Comparison of ENCODE assay signal across 12 cellular contexts in the genomic region with DNA sequence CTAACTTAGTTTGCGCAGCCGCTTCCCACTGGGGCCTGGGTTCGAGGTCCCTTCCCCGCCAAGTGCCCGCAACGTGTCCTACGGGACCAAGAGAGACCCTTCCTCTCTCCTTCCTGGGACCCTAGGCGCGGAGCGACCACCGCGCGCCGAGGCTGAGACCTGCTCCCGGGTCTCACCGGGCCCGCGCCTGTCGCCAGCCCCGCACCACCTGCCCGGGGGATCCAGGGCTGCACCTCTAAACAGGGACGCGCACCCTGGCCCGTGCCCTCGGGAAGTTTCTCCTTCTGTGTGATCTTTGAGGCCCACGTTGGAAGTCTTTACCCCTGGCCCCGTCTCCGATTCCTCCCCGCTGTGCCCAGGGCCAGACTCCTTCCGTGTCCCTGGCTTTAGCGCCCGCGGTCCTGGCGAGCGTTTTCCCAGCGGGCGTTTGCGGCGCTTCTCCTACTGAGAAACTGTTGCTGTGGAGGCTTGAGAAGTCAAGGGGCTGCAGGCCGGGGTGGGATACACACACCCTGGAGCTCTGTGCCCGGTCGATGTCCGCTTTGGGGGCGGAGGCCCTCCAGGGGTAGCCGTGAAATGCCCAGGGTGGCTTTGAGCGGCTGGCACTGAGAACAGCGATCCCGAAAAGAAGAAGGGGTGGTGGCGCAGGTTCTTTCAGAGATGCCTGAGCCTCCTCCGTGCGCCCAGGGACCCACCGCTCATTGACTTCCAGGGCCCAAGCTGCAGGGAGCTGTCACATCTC. TPM values are rescaled to one million over a fixed set of nuclear protein-coding genes. Genes with fewer than 3 reads are reported as not detected.
A peak's percentile ranks its signal among the peaks of the same experiment; 100 is the strongest.
DNase-seq lines count a peak whose midpoint lies in the region; ATAC-seq and TF ChIP-seq lines count a peak whose summit lies in the region.
"Had no signal": no experiment of that assay in that cellular context is flagged by ENCODE, and none has a peak within 500 bp of the region (broad histone marks: within the 10 kb centered on the region; RNA-seq: fewer than 3 reads in every experiment).

No MANE protein-coding gene starts in this region.

- peak overlapping the region; percentile 38 for H3K14ac ChIP-seq in neuronal stem cell (ENCODE audit: low read length)

- peaks cover 59% of the 10 kb centered on the region for H3K27me3 Mint-ChIP-seq in stimulated activated naive CD8-positive, alpha-beta T cell treated with anti-CD3 and anti-CD28 coated beads, Interleukin-15, amount 100 ng/mL, for 72 hours

- H3K4ac ChIP-seq in neuronal stem cell (ENCODE audit: low read length), result no peak overlapping the region

- no peaks in the 10 kb centered on the region for H3K79me2 ChIP-seq in fibroblast of lung (ENCODE audit: control insufficient read depth, insufficient read depth, low read length)

- H2BK120ac ChIP-seq in neuronal stem cell (ENCODE audit: low read depth, low read length), result peak overlapping the region; percentile 51

- H3K27me3 ChIP-seq in fibroblast of lung (ENCODE audit: control insufficient read depth, insufficient read depth, low read length) (peaks cover 4% of the 10 kb centered on the region), neuronal stem cell (ENCODE audit: control insufficient read depth in 3 of 3, insufficient read depth in 3 of 3, low read depth in 1 of 3, low read length in 3 of 3) (peaks cover 2 to 62% (median 10%) of the 10 kb centered on the region in 3 experiments)
- H3K27me3 ChIP-seq: BLaER1 had no signal

- ATAC-seq in stimulated activated naive CD8-positive, alpha-beta T cell treated with anti-CD3 and anti-CD28 coated beads, Interleukin-15, amount 100 ng/mL, for 72 hours, result no peak
- no peak for ATAC-seq in stimulated activated naive CD8-positive, alpha-beta T cell treated with anti-CD3 and anti-CD28 coated beads, Interleukin-15, Interleukin-2, amounts not matched to agents 100 U/mL and 50 U/mL, for 24 hours
- ATAC-seq in HG02763 (IDR thresholded peaks at IDR 0.05; ENCODE audit: unreplicated experiment), result no peak

- H2AK5ac ChIP-seq in neuronal stem cell (ENCODE audit: low read depth, low read length), result peak overlapping the region; percentile 48

- H2AFZ ChIP-seq in fibroblast of lung (ENCODE audit: low read length), result no peak overlapping the region
- H2AFZ ChIP-seq in neuronal stem cell (ENCODE audit: low read length), result peak overlapping the region; percentile 75

- H3K9me3 Mint-ChIP-seq in stimulated activated naive CD8-positive, alpha-beta T cell treated with anti-CD3 and anti-CD28 coated beads, Interleukin-15, amount 100 ng/mL, for 72 hours, result no peaks in the 10 kb centered on the region
- H3K9me3 Mint-ChIP-seq: activated naive CD4-positive, alpha-beta T cell treated with anti-CD3 and anti-CD28 coated beads, Interleukin-2, amount 50 U/mL, for 24 hours; T-helper 1 cell treated with Interleukin-12 subunit alpha and Interleukin-12 subunit beta and Interleukin-4 antibody, amounts not matched to agents 30 μg/mL and 1 μg/mL, for 36 hours had no signal

- peak overlapping the region; percentile 70 for H3K23ac ChIP-seq in neuronal stem cell (ENCODE audit: low read depth, low read length, poor library complexity)

- peak overlapping the region; percentile 96 for H3K18ac ChIP-seq in neuronal stem cell (ENCODE audit: low read length)

- H3K27ac Mint-ChIP-seq in stimulated activated naive CD8-positive, alpha-beta T cell treated with anti-CD3 and anti-CD28 coated beads, Interleukin-15, amount 100 ng/mL, for 72 hours, result no peak overlapping the region
- H3K27ac Mint-ChIP-seq: activated naive CD4-positive, alpha-beta T cell treated with anti-CD3 and anti-CD28 coated beads, Interleukin-2, amount 50 U/mL, for 24 hours; T-helper 1 cell treated with Interleukin-12 subunit alpha and Interleukin-12 subunit beta and Interleukin-4 antibody, amounts not matched to agents 30 μg/mL and 1 μg/mL, for 36 hours had no signal

- H3K9ac ChIP-seq in fibroblast of lung (ENCODE audit: insufficient read depth, low read length), result no peak overlapping the region
- peak overlapping the region; percentile 82 for H3K9ac ChIP-seq in neuronal stem cell (ENCODE audit: low read depth, low read length, poor library complexity)
- H3K9ac ChIP-seq: BLaER1 had no signal

- H3K36me3 ChIP-seq in fibroblast of lung (ENCODE audit: control insufficient read depth, insufficient read depth, low read length), result no peaks in the 10 kb centered on the region
- H3K36me3 ChIP-seq in neuronal stem cell (replicated peaks in 1 of 2; ENCODE audit: control insufficient read depth in 2 of 2, insufficient read depth in 2 of 2, low read length in 2 of 2), result no peaks in the 10 kb centered on the region
- H3K36me3 ChIP-seq: BLaER1 had no signal

- H3K4me3 ChIP-seq in fibroblast of lung (replicated peaks in 1 of 4; ENCODE audit: control extremely low read depth in 1 of 4, insufficient read depth in 1 of 4, low read depth in 3 of 4, low read length in 4 of 4) (peak overlapping the region in 1 of 4 experiments; percentile 51), neuronal stem cell (ENCODE audit: low read length in 2 of 2) (peak overlapping the region; percentile 23 to 86)
- H3K4me3 ChIP-seq: BLaER1 had no signal

- H3K27ac ChIP-seq in fibroblast of lung (ENCODE audit: insufficient read depth, low read length) (no peak overlapping the region), neuronal stem cell (replicated peaks; ENCODE audit: low read length) (no peak overlapping the region)
- H3K27ac ChIP-seq: BLaER1 had no signal

- in situ Hi-C loops in G401 (cut with HindIII; ENCODE audit: low sequenced_read_pairs), result no loop called here

- no CpG with 5 or more reads among the region's 52 CpGs for WGBS in neuronal stem cell (ENCODE audit: extremely low coverage in 2 of 2, insufficient read length in 2 of 2, insufficient replicate concordance in 1 of 2), 2 donors

- no peaks in the 10 kb centered on the region for H4K20me1 ChIP-seq in fibroblast of lung (ENCODE audit: control insufficient read depth, extremely low read depth, insufficient read depth, low read length)
- H4K20me1 ChIP-seq: BLaER1 had no signal

- peak overlapping the region; percentile 25 for H2BK15ac ChIP-seq in neuronal stem cell (ENCODE audit: low read length)

- H3K79me1 ChIP-seq in neuronal stem cell (ENCODE audit: low read depth, low read length), result no peaks in the 10 kb centered on the region

- H4K8ac ChIP-seq in neuronal stem cell (ENCODE audit: low read depth, low read length), result no peak overlapping the region

- no peak for DNase-seq in stimulated activated naive CD8-positive, alpha-beta T cell treated with anti-CD3 and anti-CD28 coated beads, Interleukin-15, amount 100 ng/mL, for 72 hours
- DNase-seq in stimulated activated naive CD8-positive, alpha-beta T cell treated with anti-CD3 and anti-CD28 coated beads, Interleukin-15, Interleukin-2, amounts not matched to agents 100 U/mL and 50 U/mL, for 24 hours, result no peak
- peak in 1 of 2 donors; percentile 18 for DNase-seq in fibroblast of lung (ENCODE audit: low read depth in 2 of 2)
- no peak for DNase-seq in neuronal stem cell (ENCODE audit: low spot score)
- no peak for DNase-seq in G401 (ENCODE audit: low spot score)
- DNase-seq in NCI-H774 (lab: John Stamatoyannopoulos, UW), result no peak
- DNase-seq in HPDE6-E6E7 (ENCODE audit: extremely low spot score), result no peak
- DNase-seq: NCI-H1417 treated with DMSO at 0.1 percent for 48 hours had no signal

- H3K4me1 ChIP-seq in fibroblast of lung (ENCODE audit: control insufficient read depth, extremely low read depth, insufficient read depth, low read length) (no peaks in the 10 kb centered on the region), neuronal stem cell (ENCODE audit: control insufficient read depth in 2 of 2, insufficient read depth in 1 of 2, low read depth in 1 of 2, low read length in 2 of 2) (peaks cover 5 to 7% of the 10 kb centered on the region in 2 donors)
- H3K4me1 ChIP-seq: BLaER1 had no signal

- H3K4me2 ChIP-seq in fibroblast of lung (ENCODE audit: extremely low read depth, insufficient read depth, low read length), result peak overlapping the region; percentile 1
- H3K4me2 ChIP-seq in neuronal stem cell (ENCODE audit: insufficient read depth, low read length, poor library complexity, severe bottlenecking), result peak overlapping the region; percentile 96
- H3K4me2 ChIP-seq: BLaER1 had no signal

- no peak for TF ChIP-seq CTCF in fibroblast of lung (conservative IDR thresholded peaks at IDR 0.05 in 1 of 2, IDR thresholded peaks at IDR 0.05 in 1 of 2; ENCODE audit: low read depth in 1 of 2, low read length in 2 of 2)

- H3K4me1 Mint-ChIP-seq in stimulated activated naive CD8-positive, alpha-beta T cell treated with anti-CD3 and anti-CD28 coated beads, Interleukin-15, amount 100 ng/mL, for 72 hours, result peaks cover 4% of the 10 kb centered on the region
- H3K4me1 Mint-ChIP-seq: activated naive CD4-positive, alpha-beta T cell treated with anti-CD3 and anti-CD28 coated beads, Interleukin-2, amount 50 U/mL, for 24 hours had no signal

- H2BK12ac ChIP-seq in neuronal stem cell (ENCODE audit: low read length), result no peak overlapping the region

- H4K91ac ChIP-seq in neuronal stem cell (ENCODE audit: low read depth, low read length, poor library complexity), result no peak overlapping the region

- H3K4me3 Mint-ChIP-seq in stimulated activated naive CD8-positive, alpha-beta T cell treated with anti-CD3 and anti-CD28 coated beads, Interleukin-15, amount 100 ng/mL, for 72 hours, result peak overlapping the region; percentile 42 to 59
- H3K4me3 Mint-ChIP-seq: activated naive CD4-positive, alpha-beta T cell treated with anti-CD3 and anti-CD28 coated beads, Interleukin-2, amount 50 U/mL, for 24 hours; T-helper 1 cell treated with Interleukin-12 subunit alpha and Interleukin-12 subunit beta and Interleukin-4 antibody, amounts not matched to agents 30 μg/mL and 1 μg/mL, for 36 hours had no signal

- no peak overlapping the region for H2BK5ac ChIP-seq in neuronal stem cell (ENCODE audit: low read length)

- H3K9me3 ChIP-seq in fibroblast of lung (ENCODE audit: control insufficient read depth, insufficient read depth, low read depth, low read length), result no peaks in the 10 kb centered on the region
- H3K9me3 ChIP-seq in neuronal stem cell (replicated peaks in 1 of 2; ENCODE audit: control insufficient read depth in 2 of 2, insufficient read depth in 1 of 2, low read depth in 1 of 2, low read length in 2 of 2), result peaks cover 0 to 2% of the 10 kb centered on the region in 2 donors

RNA-seq across cellular contexts. Expression of a gene that starts 0.6 kb away (rescaled TPM):
- total RNA-seq in fibroblast of lung, result 0.26 and 1.2 TPM in 2 replicates
- 0.22 and 2.3 TPM in 2 replicates for polyA plus RNA-seq in fibroblast of lung
- polyA plus RNA-seq in fibroblast of lung (2012), result 0.42 and 1.8 TPM in 2 replicates
- 5.6 TPM in 1 of 2 replicates, not detected in the other for polyA minus RNA-seq in fibroblast of lung (ENCODE audit: low replicate concordance)
- 4.0 TPM for polyA plus RNA-seq in neuronal stem cell (2013, experiment 1 of 2)
- polyA plus RNA-seq in neuronal stem cell (2013, experiment 2 of 2), result 3.6 TPM
- total RNA-seq in G401 (2014; rRNA removed; shearing (Covaris generic)), result not detected in 2 replicates
